10 cellular contexts compared by ENCODE assay signal in genomic region chr9:3863114-3863528, GRCh38.
DNase-seq lines count a peak whose midpoint lies in the region; ATAC-seq lines count a peak whose summit lies in the region.
"Had no signal": no experiment of that assay in that cellular context is flagged by ENCODE, and none has a peak within 500 bp of the region (broad histone marks: within the 10 kb centered on the region; RNA-seq: fewer than 3 reads in every experiment).

No MANE protein-coding gene starts in this region.

- H3K9me3 Mint-ChIP-seq in T-cell: no peaks in the 10 kb centered on the region

- peak; percentile 92 for DNase-seq in LHCN-M2 (ENCODE audit: low read depth)
- DNase-seq in dedifferentiated amniotic fluid mesenchymal stem cell (ENCODE audit: extremely low spot score): peak; percentile 70
- no peak for DNase-seq in effector memory CD4-positive, alpha-beta T cell
- DNase-seq in SHP77 (lab: John Stamatoyannopoulos, UW): no peak
- no peak for DNase-seq in T-cell
- DNase-seq: SIG-M5 had no signal

- peaks cover 7 to 11% of the 10 kb centered on the region in 2 donors for H3K27me3 Mint-ChIP-seq in T-cell

- no peaks in the 10 kb centered on the region for H3K79me2 ChIP-seq in ACC112 (ENCODE audit: control insufficient read depth, insufficient read depth, low read length, unreplicated experiment)

- H3K4me1 Mint-ChIP-seq in T-cell: no peaks in the 10 kb centered on the region

- WGBS in mesodermal cell (ENCODE audit: insufficient coverage in 2 of 2), 2 experiments: 86 to 100% methylated on average over 5 of the region's 5 CpGs

- H2AFZ ChIP-seq in ACC112 (ENCODE audit: low read length, unreplicated experiment): peak overlapping the region; percentile 51

- no peaks in the 10 kb centered on the region for H3K36me3 ChIP-seq in ACC112 (ENCODE audit: insufficient read depth, low read length)
- H3K36me3 ChIP-seq in mesodermal cell (ENCODE audit: control insufficient read depth, insufficient read depth, low read length): no peaks in the 10 kb centered on the region
- no peaks in the 10 kb centered on the region for H3K36me3 ChIP-seq in effector memory CD4-positive, alpha-beta T cell (ENCODE audit: control insufficient read depth, insufficient read depth, low read length)

- H3K4me1 ChIP-seq in ACC112 (ENCODE audit: control insufficient read depth, insufficient read depth, low read length, unreplicated experiment) (peaks cover 50% of the 10 kb centered on the region), mesodermal cell (ENCODE audit: control insufficient read depth, insufficient read depth, low read length, poor library complexity, severe bottlenecking) (peaks cover 16% of the 10 kb centered on the region)
- H3K4me1 ChIP-seq in effector memory CD4-positive, alpha-beta T cell (ENCODE audit: control insufficient read depth, insufficient read depth, low read length, poor library complexity, severe bottlenecking): no peaks in the 10 kb centered on the region

- H3K4me3 Mint-ChIP-seq in T-cell: no peak overlapping the region

- H3K36me3 Mint-ChIP-seq in T-cell: no peaks in the 10 kb centered on the region

- peak overlapping the region; percentile 95 for H3K27ac ChIP-seq in ACC112 (ENCODE audit: low read depth, low read length)
- peak overlapping the region; percentile 7 for H3K27ac ChIP-seq in mesodermal cell (ENCODE audit: low read depth, low read length, severe bottlenecking)
- no peak overlapping the region for H3K27ac ChIP-seq in effector memory CD4-positive, alpha-beta T cell (ENCODE audit: insufficient read depth, low read length, poor library complexity, severe bottlenecking)

- POLR2A ChIA-PET in T-cell (lab: Charles Lee): no interaction called here

- H3K4me3 ChIP-seq in ACC112 (ENCODE audit: low read depth, low read length) (peak overlapping the region; percentile 54), mesodermal cell (ENCODE audit: extremely low read depth, insufficient read depth, low read length, poor library complexity, severe bottlenecking) (no peak overlapping the region)
- H3K4me3 ChIP-seq in effector memory CD4-positive, alpha-beta T cell (ENCODE audit: insufficient read depth, low read depth, low read length, poor library complexity, severe bottlenecking): no peak overlapping the region
- H3K4me3 ChIP-seq: coronary artery had no signal

- CTCF ChIA-PET in T-cell (lab: Charles Lee): no interaction called here

- no peak overlapping the region for H3K27ac Mint-ChIP-seq in T-cell

- no peaks in the 10 kb centered on the region for H3K9me3 ChIP-seq in mesodermal cell (ENCODE audit: control insufficient read depth, low read length)
- H3K9me3 ChIP-seq in effector memory CD4-positive, alpha-beta T cell (ENCODE audit: control insufficient read depth, low read length): no peaks in the 10 kb centered on the region

- no peak for ATAC-seq in GM18907 (IDR thresholded peaks at IDR 0.05; ENCODE audit: unreplicated experiment)
- ATAC-seq in T-cell (replicated peaks in 1 of 4): no peak

- no peaks in the 10 kb centered on the region for H3K27me3 ChIP-seq in ACC112 (ENCODE audit: insufficient read depth, low read length)
- no peaks in the 10 kb centered on the region for H3K27me3 ChIP-seq in effector memory CD4-positive, alpha-beta T cell (replicated peaks; ENCODE audit: control insufficient read depth, insufficient read depth, low read length, poor library complexity, severe bottlenecking)

Comparison
In these comparisons a context has a peak if more than half of its experiments do, and no peak if none do; other contexts are left out.
1. DNase-seq: peak in LHCN-M2 (single experiment) and dedifferentiated amniotic fluid mesenchymal stem cell (single experiment); none in effector memory CD4-positive, alpha-beta T cell (0 of 3), SHP77 (0 of 2) and T-cell (0 of 34).